8 cellular contexts compared by ENCODE assay signal in genomic region chr11:86484164-86484794, GRCh38.
A peak's percentile ranks its signal among the peaks of the same experiment; 100 is the strongest.
DNase-seq lines count a peak whose midpoint lies in the region; ATAC-seq and TF ChIP-seq lines count a peak whose summit lies in the region.

No MANE protein-coding gene starts in this region.

- H3K9ac ChIP-seq in parathyroid adenoma, result no peak overlapping the region

- TF ChIP-seq CTCF in esophagus muscularis mucosa (IDR thresholded peaks at IDR 0.05) (no peak), parathyroid adenoma (IDR thresholded peaks at IDR 0.05) (no peak)

- no peak for TF ChIP-seq POLR2A in esophagus muscularis mucosa (IDR thresholded peaks at IDR 0.05; ENCODE audit: low read depth)

- H3K9me3 ChIP-seq in esophagus muscularis mucosa (no peaks in the 10 kb centered on the region), parathyroid adenoma (ENCODE audit: control insufficient read depth, low read length) (no peaks in the 10 kb centered on the region)

- no peak overlapping the region for H2AFZ ChIP-seq in parathyroid adenoma

- DNase-seq in DMS 273 treated with DMSO at 0.1 percent for 48 hours (lab: John Stamatoyannopoulos, UW) (peak; percentile 77), NCI-H82 treated with DMSO at 0.1 percent for 48 hours (lab: John Stamatoyannopoulos, UW; ENCODE audit: unreplicated experiment) (peak; percentile 29), esophagus muscularis mucosa (ENCODE audit: extremely low spot score) (no peak), T-helper 1 cell (no peak), NCI-H187 (lab: John Stamatoyannopoulos, UW) (no peak)

- no peak overlapping the region for H3K4me2 ChIP-seq in parathyroid adenoma (ENCODE audit: low read length)

- TF ChIP-seq EP300 in esophagus muscularis mucosa (IDR thresholded peaks at IDR 0.05), result no peak

- H3K4me3 ChIP-seq in esophagus muscularis mucosa (no peak overlapping the region), parathyroid adenoma (ENCODE audit: low read depth, low read length) (no peak overlapping the region)

- no peaks in the 10 kb centered on the region for H3K79me2 ChIP-seq in parathyroid adenoma

- H3K36me3 ChIP-seq in esophagus muscularis mucosa (no peaks in the 10 kb centered on the region), parathyroid adenoma (ENCODE audit: control insufficient read depth, insufficient read depth, low read length) (no peaks in the 10 kb centered on the region)

- 34% methylated on average over 5 of the region's 5 CpGs for WGBS in esophagus muscularis mucosa

- intact Hi-C loops in esophagus muscularis mucosa (cut with DNase I), result no loop called here

- peaks cover 18 to 56% (median 51%) of the 10 kb centered on the region in 4 donors for H3K4me1 ChIP-seq in esophagus muscularis mucosa
- H3K4me1 ChIP-seq in parathyroid adenoma, result peaks cover 2% of the 10 kb centered on the region

- ATAC-seq in HG02870 (IDR thresholded peaks at IDR 0.05; ENCODE audit: unreplicated experiment), result no peak
- no peak for ATAC-seq in GM18861 (IDR thresholded peaks at IDR 0.05; ENCODE audit: unreplicated experiment)

- H3K27me3 ChIP-seq in esophagus muscularis mucosa (no peaks in the 10 kb centered on the region), parathyroid adenoma (ENCODE audit: control insufficient read depth, insufficient read depth, low read length) (no peaks in the 10 kb centered on the region)

- H3K27ac ChIP-seq in esophagus muscularis mucosa (replicated peaks in 1 of 4) (peak overlapping the region; percentile 45 to 68 (median 62)), parathyroid adenoma (peak overlapping the region; percentile 44)

Comparison
In these comparisons a context has a peak if more than half of its experiments do, and no peak if none do; other contexts are left out.
1. DNase-seq: peak in DMS 273 treated with DMSO at 0.1 percent for 48 hours (single experiment) and NCI-H82 treated with DMSO at 0.1 percent for 48 hours (single experiment); none in esophagus muscularis mucosa (single experiment), T-helper 1 cell (0 of 5) and NCI-H187 (0 of 2).